In the genomic region with DNA sequence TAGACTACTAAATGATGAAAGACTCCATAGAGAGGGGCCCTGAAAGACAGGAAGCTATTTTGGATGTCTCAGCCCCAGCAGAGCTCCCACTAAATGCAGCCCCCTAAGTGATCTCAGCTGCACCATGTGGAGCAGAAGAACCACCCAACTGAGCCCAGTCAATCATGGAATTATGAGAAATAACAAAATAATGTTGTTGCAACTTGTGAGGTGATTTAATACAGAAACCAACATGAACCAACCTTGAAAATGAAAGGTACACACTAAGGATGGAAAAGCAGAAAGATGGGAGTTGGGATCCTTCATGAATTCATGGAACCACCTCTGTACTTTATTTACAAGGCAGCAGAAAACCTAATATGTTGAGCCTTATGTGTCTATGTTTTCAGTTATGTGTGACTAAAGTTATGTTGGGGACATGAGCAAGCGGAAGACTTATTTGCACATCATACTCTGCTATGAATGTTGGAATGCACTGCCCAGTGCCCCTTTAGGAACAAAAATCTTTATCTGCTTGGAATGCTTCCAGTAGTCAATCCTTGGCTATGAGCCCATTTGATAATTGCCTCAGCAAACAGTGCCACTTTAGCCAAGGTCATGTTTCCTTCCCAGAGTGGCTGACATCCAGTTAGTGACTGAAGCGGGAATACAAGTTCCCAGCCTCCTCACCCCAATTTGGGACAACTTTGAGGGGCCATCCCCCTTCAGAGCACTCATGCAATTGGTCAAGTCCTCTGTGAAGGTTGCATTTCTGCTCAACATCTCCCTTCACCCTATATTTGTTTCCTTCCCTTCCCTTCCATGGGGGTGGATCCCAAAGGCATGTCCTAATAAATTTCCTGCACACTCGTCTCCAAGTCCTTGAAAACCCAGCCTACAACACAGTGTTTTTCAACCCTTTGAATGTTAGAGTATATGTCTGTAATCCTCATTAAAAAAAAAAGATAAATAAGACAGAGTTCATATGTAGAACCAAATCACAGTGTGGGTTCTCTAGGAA, we compare ENCODE assay signal across 1 cellular context.
TF ChIP-seq lines count a peak whose summit lies in the region.

No MANE protein-coding gene starts in this region.

TF ChIP-seq in GM23338, 12 proteins besides CTCF, POLR2A, EP300 and RAD21 (continued from another document):
- no peak for TF ChIP-seq REST (IDR thresholded peaks at IDR 0.05; ENCODE audit: unreplicated experiment)
